In genomic region chr1:100411019-100411418, GRCh38 we compare ENCODE assay signal across 31 cellular contexts. TPM values are rescaled to one million over a fixed set of nuclear protein-coding genes. Genes with fewer than 3 reads are reported as not detected.
DNase-seq lines count a peak whose midpoint lies in the region; ATAC-seq and TF ChIP-seq lines count a peak whose summit lies in the region.
"Had no signal": no experiment of that assay in that cellular context is flagged by ENCODE, and none has a peak within 500 bp of the region (broad histone marks: within the 10 kb centered on the region; RNA-seq: fewer than 3 reads in every experiment).

No MANE protein-coding gene starts in this region.

- H3K36me3 Mint-ChIP-seq in activated CD8-positive, alpha-beta T cell treated with anti-CD3 and anti-CD28 coated beads for 36 hours (ENCODE audit: low read depth) = peaks cover 32% of the 10 kb centered on the region
- peaks cover 63% of the 10 kb centered on the region for H3K36me3 Mint-ChIP-seq in activated CD8-positive, alpha-beta T cell treated with anti-CD3 and anti-CD28 coated beads, Interleukin-2, amount 10 ng/mL, durations not matched to agents 7 days and 5 days (ENCODE audit: low read depth)
- H3K36me3 Mint-ChIP-seq in GM23338 (ENCODE audit: low read depth) (peaks cover 7% of the 10 kb centered on the region; the same call in 2 of the 3 replicates), nephron (ENCODE audit: low read depth) (peaks cover 39% of the 10 kb centered on the region), progenitor cell of endocrine pancreas (ENCODE audit: insufficient read depth) (peaks cover 18% of the 10 kb centered on the region)
- peaks cover 18% of the 10 kb centered on the region for H3K36me3 Mint-ChIP-seq in activated naive CD8-positive, alpha-beta T cell treated with anti-CD3 and anti-CD28 coated beads, Interleukin-2, amount 50 U/mL, for 24 hours (ENCODE audit: low read depth)

- H3K79me2 ChIP-seq in GM23338 (replicated peaks; ENCODE audit: insufficient read depth) = peaks cover 23% of the 10 kb centered on the region

- ATAC-seq in activated CD8-positive, alpha-beta T cell treated with anti-CD3 and anti-CD28 coated beads for 36 hours = no peak
- ATAC-seq in activated CD8-positive, alpha-beta T cell treated with anti-CD3 and anti-CD28 coated beads, Interleukin-2, amount 10 ng/mL, durations not matched to agents 7 days and 5 days = no peak
- ATAC-seq in GM23338 = peak; percentile 72
- no peak for ATAC-seq in activated naive CD8-positive, alpha-beta T cell treated with anti-CD3 and anti-CD28 coated beads, Interleukin-2, amount 50 U/mL, for 24 hours
- no peak for ATAC-seq in left ventricle myocardium superior
- ATAC-seq: esophagus mucosa, foreskin keratinocyte, heart right ventricle, left cardiac atrium, psoas muscle had no signal

- no peaks in the 10 kb centered on the region for H4K20me1 ChIP-seq in GM23338 (replicated peaks; ENCODE audit: insufficient read depth)

- peak overlapping the region; percentile 81 for H3K27ac ChIP-seq in GM23338 (ENCODE audit: low read depth)
- H3K27ac ChIP-seq: colonic mucosa, foreskin keratinocyte, heart right ventricle, psoas muscle, thoracic aorta, uterus, WERI-Rb-1 had no signal

- H3K27ac Mint-ChIP-seq in activated CD8-positive, alpha-beta T cell treated with anti-CD3 and anti-CD28 coated beads for 36 hours = peak overlapping the region; percentile 47
- no peak overlapping the region for H3K27ac Mint-ChIP-seq in activated CD8-positive, alpha-beta T cell treated with anti-CD3 and anti-CD28 coated beads, Interleukin-2, amount 10 ng/mL, durations not matched to agents 7 days and 5 days
- H3K27ac Mint-ChIP-seq in GM23338 (peak overlapping the region; percentile 2), nephron (peak overlapping the region in 2 of 3 experiments; percentile 6 to 17), progenitor cell of endocrine pancreas (no peak overlapping the region)
- peak overlapping the region; percentile 15 for H3K27ac Mint-ChIP-seq in activated naive CD8-positive, alpha-beta T cell treated with anti-CD3 and anti-CD28 coated beads, Interleukin-2, amount 50 U/mL, for 24 hours

- CTCF ChIA-PET in activated CD8-positive, alpha-beta T cell treated with anti-CD3 and anti-CD28 coated beads for 36 hours (lab: Charles Lee) = interaction anchor here (0.7 to 5.1 kb wide), 3 partner anchors 10 to 855 kb away, joined by 3 to 29 read pairs (median 4); no protein-coding TSS in a partner anchor
- CTCF ChIA-PET in activated CD8-positive, alpha-beta T cell treated with anti-CD3 and anti-CD28 coated beads, Interleukin-2, amount 10 ng/mL, durations not matched to agents 7 days and 5 days (lab: Charles Lee) = interaction anchor here (1.8 to 4.4 kb wide), 2 partner anchors 13 to 29 kb away, joined by 5 to 32 read pairs; no protein-coding TSS in a partner anchor

- H3K4me3 Mint-ChIP-seq in activated CD8-positive, alpha-beta T cell treated with anti-CD3 and anti-CD28 coated beads for 36 hours = no peak overlapping the region
- no peak overlapping the region for H3K4me3 Mint-ChIP-seq in activated CD8-positive, alpha-beta T cell treated with anti-CD3 and anti-CD28 coated beads, Interleukin-2, amount 10 ng/mL, durations not matched to agents 7 days and 5 days
- H3K4me3 Mint-ChIP-seq in GM23338 = no peak overlapping the region
- no peak overlapping the region for H3K4me3 Mint-ChIP-seq in activated naive CD8-positive, alpha-beta T cell treated with anti-CD3 and anti-CD28 coated beads, Interleukin-2, amount 50 U/mL, for 24 hours
- no peak overlapping the region for H3K4me3 Mint-ChIP-seq in nephron
- H3K4me3 Mint-ChIP-seq in progenitor cell of endocrine pancreas (ENCODE audit: low read depth) = no peak overlapping the region

- H3K27me3 ChIP-seq in GM23338 (ENCODE audit: insufficient read depth) = no peaks in the 10 kb centered on the region
- H3K27me3 ChIP-seq: colonic mucosa, foreskin keratinocyte, heart right ventricle, neutrophil, uterus had no signal

- H3K9me3 Mint-ChIP-seq in activated CD8-positive, alpha-beta T cell treated with anti-CD3 and anti-CD28 coated beads for 36 hours = peaks cover 18% of the 10 kb centered on the region
- peaks cover 8% of the 10 kb centered on the region for H3K9me3 Mint-ChIP-seq in activated CD8-positive, alpha-beta T cell treated with anti-CD3 and anti-CD28 coated beads, Interleukin-2, amount 10 ng/mL, durations not matched to agents 7 days and 5 days (ENCODE audit: insufficient read depth)
- H3K9me3 Mint-ChIP-seq in GM23338 (peaks cover 4% of the 10 kb centered on the region; the same call in 1 of the 3 replicates), nephron (no peaks in the 10 kb centered on the region), progenitor cell of endocrine pancreas (ENCODE audit: low read depth) (peaks cover 9% of the 10 kb centered on the region)
- peaks cover 7% of the 10 kb centered on the region for H3K9me3 Mint-ChIP-seq in activated naive CD8-positive, alpha-beta T cell treated with anti-CD3 and anti-CD28 coated beads, Interleukin-2, amount 50 U/mL, for 24 hours

- TF ChIP-seq CTCF in activated CD8-positive, alpha-beta T cell treated with anti-CD3 and anti-CD28 coated beads for 36 hours (IDR thresholded peaks at IDR 0.05) = no peak
- TF ChIP-seq CTCF in GM23338 (conservative IDR thresholded peaks at IDR 0.05; ENCODE audit: low read depth in 2 of 2) (no peak), nephron (IDR thresholded peaks at IDR 0.05; ENCODE audit: unreplicated experiment in 3 of 3) (no peak), progenitor cell of endocrine pancreas (IDR thresholded peaks at IDR 0.05; ENCODE audit: unreplicated experiment) (no peak)

- H3K4me2 ChIP-seq in GM23338 = peak overlapping the region; percentile 9; the same call in 1 of the 2 replicates

- intact Hi-C loops in activated CD8-positive, alpha-beta T cell treated with anti-CD3 and anti-CD28 coated beads for 36 hours (cut with micrococcal nuclease) = no loop called here
- intact Hi-C loops in left ventricle myocardium superior (cut with micrococcal nuclease) = no loop called here

- H3K9me2 ChIP-seq in GM23338 (ENCODE audit: insufficient read depth) = no peaks in the 10 kb centered on the region

- peaks cover 12% of the 10 kb centered on the region for H3K4me1 ChIP-seq in GM23338 (ENCODE audit: insufficient read depth)
- H3K4me1 ChIP-seq: colonic mucosa, uterus had no signal

- H3F3A ChIP-seq in GM23338 (replicated peaks; ENCODE audit: low read depth) = no peaks in the 10 kb centered on the region

- H3K36me3 ChIP-seq in GM23338 (ENCODE audit: insufficient read depth) = 0 out of 2 replicates have a peak, but pooled peaks cover 2% of the 10 kb centered on the region
- H3K36me3 ChIP-seq: colonic mucosa, heart right ventricle, neutrophil, thoracic aorta, uterus, WERI-Rb-1 had no signal

- H2AFZ ChIP-seq in GM23338 = no peak overlapping the region

- POLR2A ChIA-PET in activated CD8-positive, alpha-beta T cell treated with anti-CD3 and anti-CD28 coated beads for 36 hours (lab: Charles Lee) = interaction anchor here (2.0 kb wide), 1 partner anchor 12 kb away, joined by 10 read pairs; no protein-coding TSS in a partner anchor
- POLR2A ChIA-PET in activated CD8-positive, alpha-beta T cell treated with anti-CD3 and anti-CD28 coated beads, Interleukin-2, amount 10 ng/mL, durations not matched to agents 7 days and 5 days (lab: Charles Lee) = no interaction called here

- no peak overlapping the region for H3K4me3 ChIP-seq in GM23338
- H3K4me3 ChIP-seq: colonic mucosa, heart right ventricle, psoas muscle, thoracic aorta, uterus had no signal

- no peak for DNase-seq in activated CD8-positive, alpha-beta T cell treated with anti-CD3 and anti-CD28 coated beads for 36 hours
- no peak for DNase-seq in activated CD8-positive, alpha-beta T cell treated with anti-CD3 and anti-CD28 coated beads, Interleukin-2, amount 10 ng/mL, durations not matched to agents 7 days and 5 days
- DNase-seq in GM23338 (ENCODE audit: low spot score) = no peak
- DNase-seq in activated naive CD8-positive, alpha-beta T cell treated with anti-CD3 and anti-CD28 coated beads, Interleukin-2, amount 50 U/mL, for 24 hours = no peak
- DNase-seq in progenitor cell of endocrine pancreas (ENCODE audit: low spot score, unreplicated experiment) = no peak
- no peak for DNase-seq in left ventricle myocardium superior
- no peak for DNase-seq in D341Med (ENCODE audit: low spot score)
- DNase-seq: activated CD8-positive, alpha-beta memory T cell treated with anti-CD3 and anti-CD28 coated beads, Interleukin-2, amount 50 U/mL, for 48 hours; activated gamma-delta T cell; anterior cingulate cortex; colonic mucosa; effector CD8-positive, alpha-beta T cell; foreskin keratinocyte; heart right ventricle; left cardiac atrium; mammary epithelial cell; NCI-H1092 treated with DMSO at 0.1 percent for 48 hours; NCI-H187; NCI-H526; NK-92 treated with Interleukin-12 subunit alpha and Interleukin-12 subunit beta, amount 100 ng/mL, for 24 hours; psoas muscle; SHP77; stimulated activated CD4-positive, alpha-beta T cell treated with anti-CD3 and anti-CD28 coated beads, Interleukin-4, amount 100 ng/mL, for 4 hours; stimulated activated naive CD4-positive, alpha-beta T cell; T-helper 9 cell; uterus; WERI-Rb-1 had no signal

- H3K4me1 Mint-ChIP-seq in activated CD8-positive, alpha-beta T cell treated with anti-CD3 and anti-CD28 coated beads for 36 hours (ENCODE audit: low read depth) = peaks cover 67% of the 10 kb centered on the region
- H3K4me1 Mint-ChIP-seq in activated CD8-positive, alpha-beta T cell treated with anti-CD3 and anti-CD28 coated beads, Interleukin-2, amount 10 ng/mL, durations not matched to agents 7 days and 5 days (ENCODE audit: low read depth) = peaks cover 42% of the 10 kb centered on the region
- H3K4me1 Mint-ChIP-seq in GM23338 (peaks cover 18% of the 10 kb centered on the region), nephron (no peaks in the 10 kb centered on the region), progenitor cell of endocrine pancreas (ENCODE audit: low read depth) (peaks cover 30% of the 10 kb centered on the region)
- peaks cover 67% of the 10 kb centered on the region for H3K4me1 Mint-ChIP-seq in activated naive CD8-positive, alpha-beta T cell treated with anti-CD3 and anti-CD28 coated beads, Interleukin-2, amount 50 U/mL, for 24 hours

- H3K27me3 Mint-ChIP-seq in activated CD8-positive, alpha-beta T cell treated with anti-CD3 and anti-CD28 coated beads for 36 hours = no peaks in the 10 kb centered on the region
- H3K27me3 Mint-ChIP-seq in activated CD8-positive, alpha-beta T cell treated with anti-CD3 and anti-CD28 coated beads, Interleukin-2, amount 10 ng/mL, durations not matched to agents 7 days and 5 days (ENCODE audit: low read depth) = no peaks in the 10 kb centered on the region
- H3K27me3 Mint-ChIP-seq in GM23338 (ENCODE audit: insufficient read depth, low read depth, poor library complexity) (peaks cover 4% of the 10 kb centered on the region), nephron (ENCODE audit: low read depth) (no peaks in the 10 kb centered on the region), progenitor cell of endocrine pancreas (no peaks in the 10 kb centered on the region)
- no peaks in the 10 kb centered on the region for H3K27me3 Mint-ChIP-seq in activated naive CD8-positive, alpha-beta T cell treated with anti-CD3 and anti-CD28 coated beads, Interleukin-2, amount 50 U/mL, for 24 hours

RNA-seq across cellular contexts. Expression of gene CDC14A, which starts 58.7 kb away (rescaled TPM):
- total RNA-seq in activated CD8-positive, alpha-beta T cell treated with anti-CD3 and anti-CD28 coated beads for 36 hours = 10 to 100 TPM; 14.3 to 17.2 TPM
- total RNA-seq in activated CD8-positive, alpha-beta T cell treated with anti-CD3 and anti-CD28 coated beads, Interleukin-2, amount 10 ng/mL, durations not matched to agents 7 days and 5 days = 10 to 100 TPM; 24.9 to 26.7 TPM
- 20.8 and 25.3 TPM in 2 replicates for total RNA-seq in GM23338 (2014; rRNA removed; shearing (Covaris generic))
- 10.5 and 11.1 TPM in 2 replicates for polyA plus RNA-seq in GM23338 (2016; fragmentation: Nextera tagmentation; extraction: Ambion mirVana)
- total RNA-seq in progenitor cell of endocrine pancreas (22.5 and 23.3 TPM in 2 replicates), left ventricle myocardium superior (2.6 TPM)

Comparison
In these comparisons a context has a peak if more than half of its experiments do, and no peak if none do; other contexts are left out.
1. H3K27ac Mint-ChIP-seq: peak in activated CD8-positive, alpha-beta T cell treated with anti-CD3 and anti-CD28 coated beads for 36 hours (single experiment), GM23338 (single experiment), activated naive CD8-positive, alpha-beta T cell treated with anti-CD3 and anti-CD28 coated beads, Interleukin-2, amount 50 U/mL, for 24 hours (single experiment) and nephron (2 of 3); none in activated CD8-positive, alpha-beta T cell treated with anti-CD3 and anti-CD28 coated beads, Interleukin-2, amount 10 ng/mL, durations not matched to agents 7 days and 5 days (single experiment) and progenitor cell of endocrine pancreas (single experiment).